In the genomic region with DNA sequence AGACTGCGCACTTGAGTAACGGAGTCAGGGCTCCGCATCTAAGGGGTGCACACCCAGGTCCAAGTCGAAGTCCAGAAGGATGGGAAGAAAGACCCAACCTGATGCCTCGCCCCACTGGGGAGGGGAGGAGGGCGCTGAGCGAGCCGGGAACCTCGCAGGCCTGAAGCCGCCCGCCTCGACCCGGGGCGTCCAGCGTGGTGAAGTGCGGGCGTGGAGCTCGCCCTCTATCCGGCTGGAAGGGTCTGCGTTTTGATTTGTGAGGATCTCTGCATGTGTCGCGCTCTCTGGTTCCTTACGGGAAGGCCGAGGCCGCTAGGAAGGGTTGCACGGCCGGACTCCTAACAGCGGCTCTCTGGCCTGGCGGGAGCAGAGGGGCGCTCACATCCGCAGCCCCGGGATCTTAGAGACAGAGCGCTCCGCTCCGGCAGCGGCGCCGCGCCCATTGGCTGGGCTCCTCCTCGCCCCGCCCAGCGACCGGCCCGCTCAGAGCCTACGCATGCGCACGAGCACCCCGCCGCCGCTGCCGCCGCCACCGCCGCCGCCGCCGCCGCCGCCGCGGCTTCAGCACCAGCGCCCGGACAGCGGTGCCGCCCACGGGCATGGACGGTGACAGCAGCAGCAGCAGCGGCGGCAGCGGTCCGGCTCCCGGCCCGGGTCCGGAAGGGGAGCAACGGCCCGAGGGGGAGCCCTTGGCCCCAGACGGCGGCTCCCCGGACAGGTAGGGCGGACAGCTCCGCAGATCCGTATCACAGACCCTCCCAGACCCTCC, we compare ENCODE assay signal across 8 cellular contexts. TPM values are rescaled to one million over a fixed set of nuclear protein-coding genes. Genes with fewer than 3 reads are reported as not detected.
DNase-seq lines count a peak whose midpoint lies in the region; ATAC-seq and TF ChIP-seq lines count a peak whose summit lies in the region.

A gene with protein sequence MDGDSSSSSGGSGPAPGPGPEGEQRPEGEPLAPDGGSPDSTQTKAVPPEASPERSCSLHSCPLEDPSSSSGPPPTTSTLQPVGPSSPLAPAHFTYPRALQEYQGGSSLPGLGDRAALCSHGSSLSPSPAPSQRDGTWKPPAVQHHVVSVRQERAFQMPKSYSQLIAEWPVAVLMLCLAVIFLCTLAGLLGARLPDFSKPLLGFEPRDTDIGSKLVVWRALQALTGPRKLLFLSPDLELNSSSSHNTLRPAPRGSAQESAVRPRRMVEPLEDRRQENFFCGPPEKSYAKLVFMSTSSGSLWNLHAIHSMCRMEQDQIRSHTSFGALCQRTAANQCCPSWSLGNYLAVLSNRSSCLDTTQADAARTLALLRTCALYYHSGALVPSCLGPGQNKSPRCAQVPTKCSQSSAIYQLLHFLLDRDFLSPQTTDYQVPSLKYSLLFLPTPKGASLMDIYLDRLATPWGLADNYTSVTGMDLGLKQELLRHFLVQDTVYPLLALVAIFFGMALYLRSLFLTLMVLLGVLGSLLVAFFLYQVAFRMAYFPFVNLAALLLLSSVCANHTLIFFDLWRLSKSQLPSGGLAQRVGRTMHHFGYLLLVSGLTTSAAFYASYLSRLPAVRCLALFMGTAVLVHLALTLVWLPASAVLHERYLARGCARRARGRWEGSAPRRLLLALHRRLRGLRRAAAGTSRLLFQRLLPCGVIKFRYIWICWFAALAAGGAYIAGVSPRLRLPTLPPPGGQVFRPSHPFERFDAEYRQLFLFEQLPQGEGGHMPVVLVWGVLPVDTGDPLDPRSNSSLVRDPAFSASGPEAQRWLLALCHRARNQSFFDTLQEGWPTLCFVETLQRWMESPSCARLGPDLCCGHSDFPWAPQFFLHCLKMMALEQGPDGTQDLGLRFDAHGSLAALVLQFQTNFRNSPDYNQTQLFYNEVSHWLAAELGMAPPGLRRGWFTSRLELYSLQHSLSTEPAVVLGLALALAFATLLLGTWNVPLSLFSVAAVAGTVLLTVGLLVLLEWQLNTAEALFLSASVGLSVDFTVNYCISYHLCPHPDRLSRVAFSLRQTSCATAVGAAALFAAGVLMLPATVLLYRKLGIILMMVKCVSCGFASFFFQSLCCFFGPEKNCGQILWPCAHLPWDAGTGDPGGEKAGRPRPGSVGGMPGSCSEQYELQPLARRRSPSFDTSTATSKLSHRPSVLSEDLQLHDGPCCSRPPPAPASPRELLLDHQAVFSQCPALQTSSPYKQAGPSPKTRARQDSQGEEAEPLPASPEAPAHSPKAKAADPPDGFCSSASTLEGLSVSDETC (N-terminal part only) (plus strand): TSS at position 497 of the 769 bp plus-strand sequence. CDS start 103 bp downstream, at position 600.

- peaks cover 6% of the 10 kb centered on the region for H3K4me1 Mint-ChIP-seq in activated naive CD8-positive, alpha-beta T cell treated with anti-CD3 and anti-CD28 coated beads for 36 hours

- H3K9me3 Mint-ChIP-seq in activated naive CD8-positive, alpha-beta T cell treated with anti-CD3 and anti-CD28 coated beads for 36 hours: no peaks in the 10 kb centered on the region

- H3K27ac Mint-ChIP-seq in activated naive CD8-positive, alpha-beta T cell treated with anti-CD3 and anti-CD28 coated beads for 36 hours: no peak within 1 kb of the TSS

- H2AFZ ChIP-seq in SU-DHL-6 (ENCODE audit: low read depth, low read length, severe bottlenecking): peak within 1 kb of the TSS; percentile 78

- H3F3A ChIP-seq in SU-DHL-6 (ENCODE audit: insufficient read depth): no peaks in the 10 kb centered on the region

- intact Hi-C loops in Right ventricle myocardium inferior (cut with DNase I) (no loop called here), ovary (cut with DNase I) (loop anchor here in 1 of 4 donors (5.0 kb wide), 1 partner anchor 36 kb away; a partner anchor contains a TSS)

- TF ChIP-seq CTCF in SU-DHL-6 (IDR thresholded peaks at IDR 0.05; ENCODE audit: insufficient read depth, low read length, poor library complexity, severe bottlenecking) (no peak), ovary (IDR thresholded peaks at IDR 0.05) (no peak), thoracic aorta (IDR thresholded peaks at IDR 0.05) (no peak)

- no peaks in the 10 kb centered on the region for H3K4me1 ChIP-seq in ovary (ENCODE audit: insufficient read depth)
- peaks cover 8 to 9% of the 10 kb centered on the region in 2 donors for H3K4me1 ChIP-seq in thoracic aorta (ENCODE audit: control insufficient read depth in 1 of 2, low read depth in 2 of 2)

- DNase-seq in NCI-H1048 (lab: John Stamatoyannopoulos, UW) (peak; percentile 66), Right ventricle myocardium inferior (ENCODE audit: missing footprints) (peak; percentile 93), ovary (peak; percentile 85 to 92 (median 92)), thoracic aorta (ENCODE audit: low spot score) (peak; percentile 36)
- peak; percentile 93 for DNase-seq in activated naive CD8-positive, alpha-beta T cell treated with anti-CD3 and anti-CD28 coated beads for 36 hours

- ATAC-seq in HG02588 (IDR thresholded peaks at IDR 0.05; ENCODE audit: unreplicated experiment): peak; percentile 73
- ATAC-seq in Right ventricle myocardium inferior: peak; percentile 86
- ATAC-seq in thoracic aorta (ENCODE audit: insufficient number of reproducible peaks, low FRiP score, low read depth): peak; percentile 67

- H3K36me3 ChIP-seq in SU-DHL-6 (ENCODE audit: low read length) (no peaks in the 10 kb centered on the region), ovary (no peaks in the 10 kb centered on the region), thoracic aorta (no peaks in the 10 kb centered on the region)

- no peaks in the 10 kb centered on the region for H3K36me3 Mint-ChIP-seq in activated naive CD8-positive, alpha-beta T cell treated with anti-CD3 and anti-CD28 coated beads for 36 hours

- H3K4me3 ChIP-seq in GM08714 (ENCODE audit: low read length) (peak within 1 kb of the TSS; percentile 72), SU-DHL-6 (ENCODE audit: insufficient read depth, low read length, poor library complexity, severe bottlenecking) (peak within 1 kb of the TSS; percentile 78), ovary (peak within 1 kb of the TSS; percentile 33), thoracic aorta (peak within 1 kb of the TSS; percentile 74)

- H3K79me2 ChIP-seq in SU-DHL-6 (ENCODE audit: insufficient read depth, low read length): no peaks in the 10 kb centered on the region

- peak within 1 kb of the TSS; percentile 58 for H3K4me2 ChIP-seq in SU-DHL-6 (ENCODE audit: low read depth, low read length, poor library complexity, severe bottlenecking)

- H3K27ac ChIP-seq in SU-DHL-6 (ENCODE audit: low read depth, low read length) (no peak within 1 kb of the TSS), ovary (no peak within 1 kb of the TSS), thoracic aorta (no peak within 1 kb of the TSS)

- TF ChIP-seq EP300 in ovary (IDR thresholded peaks at IDR 0.05): no peak

- H3K9me2 ChIP-seq in SU-DHL-6 (replicated peaks; ENCODE audit: insufficient read depth, low read length): no peaks in the 10 kb centered on the region

- peaks cover 3% of the 10 kb centered on the region for H3K27me3 Mint-ChIP-seq in activated naive CD8-positive, alpha-beta T cell treated with anti-CD3 and anti-CD28 coated beads for 36 hours

- H4K20me1 ChIP-seq in SU-DHL-6 (ENCODE audit: low read depth, low read length): no peaks in the 10 kb centered on the region

- TF ChIP-seq POLR2A in ovary (IDR thresholded peaks at IDR 0.05): no peak

- 3 to 5% (median 5%) methylated on average over 52 to 82 of the region's 82 CpGs for WGBS in ovary, 3 donors

- H3K9me3 ChIP-seq in SU-DHL-6 (ENCODE audit: insufficient read depth, low read length): no peaks in the 10 kb centered on the region
- no peaks in the 10 kb centered on the region for H3K9me3 ChIP-seq in ovary
- H3K9me3 ChIP-seq in thoracic aorta: no peaks in the 10 kb centered on the region

- H3K27me3 ChIP-seq in SU-DHL-6 (ENCODE audit: low read length) (no peaks in the 10 kb centered on the region), ovary (no peaks in the 10 kb centered on the region), thoracic aorta (replicated peaks; ENCODE audit: insufficient read depth) (no peaks in the 10 kb centered on the region)

- H3K9ac ChIP-seq in SU-DHL-6 (ENCODE audit: low read length): peak within 1 kb of the TSS; percentile 49

- peak within 1 kb of the TSS; percentile 78 for H3K4me3 Mint-ChIP-seq in activated naive CD8-positive, alpha-beta T cell treated with anti-CD3 and anti-CD28 coated beads for 36 hours

RNA-seq across cellular contexts. Expression of the gene that starts here (rescaled TPM):
- total RNA-seq in activated naive CD8-positive, alpha-beta T cell treated with anti-CD3 and anti-CD28 coated beads for 36 hours: under 1 TPM; 0.08 to 0.14 TPM
- 3.9 TPM for total RNA-seq in Right ventricle myocardium inferior
- 10 to 100 TPM in 1 of 7 donors, 1 to 10 TPM in 3, under 1 TPM in 1, not detected in 2; 0.48 to 12.9 (median 1.5) TPM for total RNA-seq in ovary
- polyA plus RNA-seq in ovary: 1 to 10 TPM; 2.3 to 8.2 TPM
- total RNA-seq in thoracic aorta: under 1 TPM; 0.21 to 0.54 TPM

Comparison
In these comparisons a context has a peak if more than half of its experiments do, and no peak if none do; other contexts are left out.
1. Peak in DNase-seq in activated naive CD8-positive, alpha-beta T cell treated with anti-CD3 and anti-CD28 coated beads for 36 hours; RNA of the gene not detected or under 1 TPM.
2. Peak in DNase-seq, ATAC-seq and H3K4me3 ChIP-seq in thoracic aorta; RNA of the gene not detected or under 1 TPM.
3. DNase-seq: peak in every context shown above with its lines; median percentile 93 in activated naive CD8-positive, alpha-beta T cell treated with anti-CD3 and anti-CD28 coated beads for 36 hours; 93 in Right ventricle myocardium inferior; 92 in ovary; 66 in NCI-H1048; 36 in thoracic aorta.